In genomic region chr22:32660292-32660691, GRCh38 we compare ENCODE assay signal across 8 cellular contexts.
DNase-seq lines count a peak whose midpoint lies in the region; ATAC-seq, FAIRE-seq and TF ChIP-seq lines count a peak whose summit lies in the region.

No MANE protein-coding gene starts in this region.

- H3K27me3 ChIP-seq in hepatocyte (no peaks in the 10 kb centered on the region), small intestine (ENCODE audit: control insufficient read depth in 2 of 2, insufficient read depth in 2 of 2, low read length in 2 of 2) (no peaks in the 10 kb centered on the region), suprapubic skin (no peaks in the 10 kb centered on the region)

- peak; percentile 71 for TF ChIP-seq RAD21 in Ishikawa (IDR thresholded peaks at IDR 0.05; ENCODE audit: low read depth)

- no peak for FAIRE-seq in small intestine (lab: Jason Lieb, UNC)

- WGBS in hepatocyte (ENCODE audit: low lambda C conversion rate, missing lambda C conversion rate): 37% methylated on average over 9 of the region's 9 CpGs
- WGBS in small intestine, 3 donors: 16 to 31% (median 25%) methylated on average over 9 of the region's 9 CpGs
- 54% methylated on average over 9 of the region's 9 CpGs for WGBS in suprapubic skin

- TF ChIP-seq CTCF in hepatocyte (IDR thresholded peaks at IDR 0.05; ENCODE audit: poor library complexity): peak; percentile 80
- TF ChIP-seq CTCF in suprapubic skin (IDR thresholded peaks at IDR 0.05): peak in 1 of 2 donors; percentile 55

- no peak for TF ChIP-seq POLR2A in suprapubic skin (IDR thresholded peaks at IDR 0.05)

- H3K4me2 ChIP-seq in hepatocyte: no peak overlapping the region

- no peak overlapping the region for H2AFZ ChIP-seq in hepatocyte

- ATAC-seq in GM18909 (IDR thresholded peaks at IDR 0.05; ENCODE audit: poor library complexity, unreplicated experiment): no peak

- H3K4me3 ChIP-seq in hepatocyte: no peak overlapping the region
- no peak overlapping the region for H3K4me3 ChIP-seq in small intestine (ENCODE audit: low read depth in 1 of 2, low read length in 2 of 2)
- no peak overlapping the region for H3K4me3 ChIP-seq in suprapubic skin

- H3K9me3 ChIP-seq in hepatocyte (ENCODE audit: low read depth) (no peaks in the 10 kb centered on the region), small intestine (ENCODE audit: control insufficient read depth, low read depth) (no peaks in the 10 kb centered on the region), suprapubic skin (no peaks in the 10 kb centered on the region)

- peaks cover 8% of the 10 kb centered on the region for H3K4me1 ChIP-seq in hepatocyte (ENCODE audit: insufficient read depth)
- H3K4me1 ChIP-seq in small intestine (ENCODE audit: control insufficient read depth in 2 of 2, insufficient read depth in 1 of 2, low read depth in 1 of 2, low read length in 1 of 2): no peaks in the 10 kb centered on the region
- peaks cover 9% of the 10 kb centered on the region for H3K4me1 ChIP-seq in suprapubic skin

- TF ChIP-seq EP300 in Ishikawa (IDR thresholded peaks at IDR 0.05; ENCODE audit: borderline replicate concordance) (no peak), suprapubic skin (IDR thresholded peaks at IDR 0.05) (no peak)

- DNase-seq in D341Med (ENCODE audit: low spot score): peak; percentile 80
- DNase-seq in SK-N-DZ (ENCODE audit: low spot score): peak; percentile 67
- DNase-seq in amniotic epithelial cell (ENCODE audit: low read depth): peak; percentile 71
- peak; percentile 81 for DNase-seq in hepatocyte (ENCODE audit: low spot score)
- peak; percentile 70 for DNase-seq in small intestine
- no peak for DNase-seq in suprapubic skin (ENCODE audit: low spot score in 2 of 2)

- H3K9me2 ChIP-seq in hepatocyte (replicated peaks; ENCODE audit: insufficient read depth): no peaks in the 10 kb centered on the region

- H3K36me3 ChIP-seq in hepatocyte (replicated peaks; ENCODE audit: insufficient read depth, low read depth): no peaks in the 10 kb centered on the region
- H3K36me3 ChIP-seq in small intestine (ENCODE audit: control insufficient read depth in 2 of 2, insufficient read depth in 2 of 2, low read length in 2 of 2): no peaks in the 10 kb centered on the region
- no peaks in the 10 kb centered on the region for H3K36me3 ChIP-seq in suprapubic skin

- H4K20me1 ChIP-seq in hepatocyte (ENCODE audit: insufficient read depth, poor library complexity, severe bottlenecking): no peaks in the 10 kb centered on the region

- no peak overlapping the region for H3K27ac ChIP-seq in hepatocyte
- H3K27ac ChIP-seq in small intestine (ENCODE audit: low read depth in 1 of 2, low read length in 1 of 2): no peak overlapping the region
- H3K27ac ChIP-seq in suprapubic skin: no peak overlapping the region

- no peaks in the 10 kb centered on the region for H3K79me2 ChIP-seq in hepatocyte

TF ChIP-seq in Ishikawa, 13 proteins besides CTCF, POLR2A, EP300 and RAD21:
- peak; percentile 91 for TF ChIP-seq CEBPB (IDR thresholded peaks at IDR 0.05)
- TF ChIP-seq FOXM1 (IDR thresholded peaks at IDR 0.05; ENCODE audit: borderline replicate concordance, low read depth): no peak

Comparison
In these comparisons a context has a peak if more than half of its experiments do, and no peak if none do; other contexts are left out.
1. DNase-seq: peak in D341Med (single experiment), SK-N-DZ (single experiment), amniotic epithelial cell (single experiment), hepatocyte (single experiment) and small intestine (single experiment); none in suprapubic skin (0 of 2).